10 cellular contexts compared by ENCODE assay signal in the genomic region with DNA sequence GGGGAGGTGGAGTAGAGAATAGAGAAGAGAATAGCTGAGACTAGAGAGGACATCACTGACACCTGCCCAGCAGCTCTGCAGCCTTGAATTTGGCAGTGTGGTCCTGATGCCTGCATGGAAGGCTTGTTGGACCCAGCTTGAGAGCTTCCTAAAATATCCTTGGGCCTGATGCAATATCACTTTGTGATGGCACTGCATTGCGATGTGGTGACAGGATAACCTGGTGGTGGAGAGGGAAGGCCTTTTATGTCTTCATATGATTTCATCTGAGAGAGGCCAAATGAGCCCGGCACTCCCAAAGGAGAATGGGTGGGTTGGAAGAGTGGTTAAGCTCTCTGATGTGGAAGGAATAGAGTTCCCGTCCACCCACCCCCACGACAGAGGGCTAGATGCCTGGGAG.
A peak's percentile ranks its signal among the peaks of the same experiment; 100 is the strongest.
DNase-seq lines count a peak whose midpoint lies in the region; ATAC-seq, FAIRE-seq and TF ChIP-seq lines count a peak whose summit lies in the region.
"Had no signal": no experiment of that assay in that cellular context is flagged by ENCODE, and none has a peak within 500 bp of the region (broad histone marks: within the 10 kb centered on the region; RNA-seq: fewer than 3 reads in every experiment).

No MANE protein-coding gene starts in this region.

- peaks cover 34% of the 10 kb centered on the region for H3K4me1 ChIP-seq in adipocyte (ENCODE audit: control insufficient read depth, insufficient read depth, low read length)
- H3K4me1 ChIP-seq in lung (ENCODE audit: control insufficient read depth in 2 of 2, insufficient read depth in 2 of 2, low read length in 2 of 2): peaks cover 17 to 21% of the 10 kb centered on the region in 2 donors
- H3K4me1 ChIP-seq in transverse colon: peaks cover 15 to 49% (median 32%) of the 10 kb centered on the region in 4 donors

- CTCF ChIA-PET in activated CD4-positive, alpha-beta T cell treated with anti-CD3 and anti-CD28 coated beads, Interleukin-2, amount 10 ng/mL, durations not matched to agents 7 days and 5 days (lab: Charles Lee): interaction anchor here (1.2 to 3.1 kb wide), 3 partner anchors 7 to 17 kb away, joined by 3 to 19 read pairs (median 3); no protein-coding TSS in a partner anchor

- FAIRE-seq in D721Med (lab: Jason Lieb, UNC): no peak
- FAIRE-seq: G401.6 had no signal

- TF ChIP-seq CTCF in lung (IDR thresholded peaks at IDR 0.05; ENCODE audit: control extremely low read depth, extremely low read depth) (no peak), transverse colon (IDR thresholded peaks at IDR 0.05) (no peak), D721Med (IDR thresholded peaks at IDR 0.05; ENCODE audit: insufficient read depth, missing control alignments) (no peak)

- H3K9me3 ChIP-seq in adipocyte (ENCODE audit: control insufficient read depth, low read length) (no peaks in the 10 kb centered on the region), lung (ENCODE audit: control insufficient read depth in 2 of 2, insufficient read depth in 1 of 2, low read length in 1 of 2) (no peaks in the 10 kb centered on the region), transverse colon (no peaks in the 10 kb centered on the region)

- peaks cover 2% of the 10 kb centered on the region for H3K9me3 Mint-ChIP-seq in activated CD4-positive, alpha-beta T cell treated with anti-CD3 and anti-CD28 coated beads, Interleukin-2, amount 10 ng/mL, durations not matched to agents 7 days and 5 days

- H3K4me3 ChIP-seq in adipocyte (ENCODE audit: low read length) (peak overlapping the region; percentile 76), lung (no peak overlapping the region), transverse colon (no peak overlapping the region)

- POLR2A ChIA-PET in activated CD4-positive, alpha-beta T cell treated with anti-CD3 and anti-CD28 coated beads, Interleukin-2, amount 10 ng/mL, durations not matched to agents 7 days and 5 days (lab: Charles Lee): interaction anchor here (2.0 kb wide), 1 partner anchor 99 kb away, joined by 37 read pairs; a partner anchor contains a TSS

- intact Hi-C loops in transverse colon (cut with DNase I; ENCODE audit: low total_unique reads): loop anchor here (2.0 to 5.0 kb wide), 3 partner anchors 62 to 343 kb away; a partner anchor contains a TSS

- H3K27me3 Mint-ChIP-seq in activated CD4-positive, alpha-beta T cell treated with anti-CD3 and anti-CD28 coated beads, Interleukin-2, amount 10 ng/mL, durations not matched to agents 7 days and 5 days: no peaks in the 10 kb centered on the region

- peak overlapping the region; percentile 95 for H3K27ac Mint-ChIP-seq in activated CD4-positive, alpha-beta T cell treated with anti-CD3 and anti-CD28 coated beads, Interleukin-2, amount 10 ng/mL, durations not matched to agents 7 days and 5 days

- H3K36me3 ChIP-seq in adipocyte (ENCODE audit: control insufficient read depth, insufficient read depth, low read length, severe bottlenecking) (no peaks in the 10 kb centered on the region), lung (ENCODE audit: control insufficient read depth in 2 of 2, insufficient read depth in 2 of 2, low read length in 2 of 2) (no peaks in the 10 kb centered on the region), transverse colon (no peaks in the 10 kb centered on the region)

- ATAC-seq in lung (ENCODE audit: insufficient read depth, low FRiP score): no peak
- ATAC-seq in GM21529 (IDR thresholded peaks at IDR 0.05; ENCODE audit: unreplicated experiment): no peak

- H3K27ac ChIP-seq in lung (ENCODE audit: low read depth in 1 of 2, low read length in 1 of 2): peak overlapping the region; percentile 97 to 99
- peak overlapping the region; percentile 85 to 97 (median 90) for H3K27ac ChIP-seq in transverse colon

- H3K36me3 Mint-ChIP-seq in activated CD4-positive, alpha-beta T cell treated with anti-CD3 and anti-CD28 coated beads, Interleukin-2, amount 10 ng/mL, durations not matched to agents 7 days and 5 days (ENCODE audit: low read depth): peaks cover 8% of the 10 kb centered on the region

- peak overlapping the region; percentile 88 for H3K4me3 Mint-ChIP-seq in activated CD4-positive, alpha-beta T cell treated with anti-CD3 and anti-CD28 coated beads, Interleukin-2, amount 10 ng/mL, durations not matched to agents 7 days and 5 days

- WGBS in lung, 2 donors: 70 to 76% methylated on average over 4 of the region's 4 CpGs
- WGBS in transverse colon (ENCODE audit: low coverage in 1 of 2), 2 donors: 63 to 74% methylated on average over 4 of the region's 4 CpGs

- no peak for DNase-seq in activated CD4-positive, alpha-beta T cell treated with anti-CD3 and anti-CD28 coated beads, Interleukin-2, amount 10 ng/mL, durations not matched to agents 7 days and 5 days
- DNase-seq in activated CD4-positive, alpha-beta T cell treated with anti-CD3 and anti-CD28 coated beads for 48 hours: no peak
- DNase-seq in adipocyte (ENCODE audit: low read depth) (peak; percentile 31), lung (ENCODE audit: low spot score) (no peak), transverse colon (no peak), dermis blood vessel endothelial cell (no peak), D721Med (ENCODE audit: insufficient read length, low spot score) (no peak)
- DNase-seq: stimulated activated CD4-positive, alpha-beta T cell treated with anti-CD3 and anti-CD28 coated beads, Interleukin-1b, Interleukin-23, amount 100 ng/mL, for 48 hours had no signal

- H3K4me1 Mint-ChIP-seq in activated CD4-positive, alpha-beta T cell treated with anti-CD3 and anti-CD28 coated beads, Interleukin-2, amount 10 ng/mL, durations not matched to agents 7 days and 5 days: peaks cover 46% of the 10 kb centered on the region

- TF ChIP-seq EP300 in transverse colon (IDR thresholded peaks at IDR 0.05; ENCODE audit: low read depth): no peak

- H3K27me3 ChIP-seq in adipocyte (replicated peaks; ENCODE audit: control insufficient read depth, insufficient read depth, low read length) (no peaks in the 10 kb centered on the region), lung (ENCODE audit: control insufficient read depth, insufficient read depth) (no peaks in the 10 kb centered on the region), transverse colon (no peaks in the 10 kb centered on the region)

- no peak for TF ChIP-seq POLR2A in transverse colon (IDR thresholded peaks at IDR 0.05)

- H3K9ac ChIP-seq in adipocyte (ENCODE audit: low read length): peak overlapping the region; percentile 91

- in situ Hi-C loops in transverse colon (cut with MboI; ENCODE audit: low pct_ligation_motif_present in 1 of 4, low pct_unique_long_range_greater_than_20kb in 1 of 4, low sequenced_read_pairs in 3 of 4): loop anchor here in 2 of 4 donors (5.0 to 10.0 kb wide), 3 partner anchors 63 to 314 kb away; no protein-coding TSS in a partner anchor
